9 cellular contexts compared by ENCODE assay signal in the genomic region with DNA sequence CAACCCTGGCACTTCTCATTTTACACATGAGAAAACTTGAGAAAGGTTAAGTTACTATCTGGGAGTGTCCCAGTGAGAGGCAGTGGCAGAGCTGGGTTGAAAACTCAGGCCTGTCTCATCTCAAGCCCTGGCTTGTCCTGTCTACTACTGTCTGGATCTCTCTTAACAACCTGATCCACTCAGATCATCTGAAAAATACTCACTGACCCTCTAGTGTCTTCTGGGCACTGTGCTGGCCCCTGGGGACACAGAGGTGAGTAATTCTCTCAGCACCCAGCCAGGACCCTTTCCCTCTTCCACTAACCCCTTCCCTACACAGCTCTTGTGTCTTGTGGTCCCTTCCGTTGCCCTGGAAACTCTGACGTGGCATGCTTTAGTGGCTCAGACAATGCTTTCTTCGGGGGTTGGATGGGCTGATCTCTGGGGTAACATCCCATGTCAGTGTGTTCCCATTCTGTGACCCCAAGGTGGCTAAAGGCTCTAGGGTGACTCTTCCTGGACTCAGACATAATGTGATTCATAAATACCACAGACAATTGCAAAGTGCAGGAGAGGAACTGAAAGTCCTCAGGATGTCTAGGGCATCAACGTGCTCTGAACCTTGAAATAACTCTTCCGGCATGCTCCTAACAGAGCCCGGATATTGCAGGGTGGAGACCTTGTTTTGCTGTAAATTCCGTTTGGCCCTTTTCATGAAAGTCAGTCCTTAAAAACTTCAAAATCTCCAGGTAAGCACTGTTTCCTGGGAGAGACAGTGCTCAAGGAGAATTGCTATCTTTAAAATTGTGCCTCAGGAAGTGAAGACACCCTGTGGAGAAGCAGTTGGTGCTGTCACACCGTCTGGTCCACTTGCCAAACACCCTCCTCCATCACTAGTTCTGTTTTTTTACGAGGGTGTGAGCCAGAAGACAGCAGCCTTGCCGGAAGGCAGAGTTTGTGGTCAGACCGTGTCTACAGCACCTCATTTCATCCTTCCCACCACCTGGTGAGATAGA. TPM values are rescaled to one million over a fixed set of nuclear protein-coding genes. Genes with fewer than 3 reads are reported as not detected.
DNase-seq lines count a peak whose midpoint lies in the region; ATAC-seq, FAIRE-seq and TF ChIP-seq lines count a peak whose summit lies in the region.
"Had no signal": no experiment of that assay in that cellular context is flagged by ENCODE, and none has a peak within 500 bp of the region (broad histone marks: within the 10 kb centered on the region; RNA-seq: fewer than 3 reads in every experiment).

No MANE protein-coding gene starts in this region.

- DNase-seq in GF-D8 (lab: John Stamatoyannopoulos, UW) = peak; percentile 88
- DNase-seq in activated CD8-positive, alpha-beta memory T cell treated with anti-CD3 and anti-CD28 coated beads for 4 hours (ENCODE audit: low read depth in 2 of 2) = peak; percentile 50 to 58
- peak; percentile 65 for DNase-seq in lower lobe of right lung
- DNase-seq in testis = no peak
- DNase-seq in NCI-H1417 treated with DMSO at 0.1 percent for 48 hours (lab: John Stamatoyannopoulos, UW) = no peak
- DNase-seq in HTR-8/SVneo (ENCODE audit: insufficient read length, low spot score) = no peak

- no peak for FAIRE-seq in HTR-8/SVneo (lab: Jason Lieb, UNC)
- FAIRE-seq: H1 had no signal

- H3K9me3 ChIP-seq in KOPT-K1 (ENCODE audit: insufficient read depth, low read length, poor library complexity, severe bottlenecking) (peaks cover 6% of the 10 kb centered on the region), lower lobe of right lung (no peaks in the 10 kb centered on the region), testis (no peaks in the 10 kb centered on the region)

- no peak for TF ChIP-seq POLR2A in testis (IDR thresholded peaks at IDR 0.05)

- H3K4me1 ChIP-seq in lower lobe of right lung (peaks cover 13% of the 10 kb centered on the region), testis (peaks cover 21% of the 10 kb centered on the region)

- intact Hi-C loops in lower lobe of right lung (cut with DNase I) (no loop called here), testis (cut with DNase I; ENCODE audit: low total_unique reads) (no loop called here)

- H3K27ac ChIP-seq in KOPT-K1 (ENCODE audit: low read depth, low read length, poor library complexity, severe bottlenecking) (peak overlapping the region; percentile 64), lower lobe of right lung (peak overlapping the region; percentile 63), testis (peak overlapping the region; percentile 46 to 54)

- H3K27me3 ChIP-seq in lower lobe of right lung (ENCODE audit: low read depth) (peaks cover 25% of the 10 kb centered on the region), testis (no peaks in the 10 kb centered on the region)

- TF ChIP-seq CTCF in lower lobe of right lung (IDR thresholded peaks at IDR 0.05) = no peak
- no peak for TF ChIP-seq CTCF in testis (IDR thresholded peaks at IDR 0.05)

- H3K4me3 ChIP-seq in lower lobe of right lung = no peak overlapping the region
- no peak overlapping the region for H3K4me3 ChIP-seq in testis

- WGBS in testis, 2 donors = 47 to 53% methylated on average over 10 to 11 of the region's 11 CpGs

- H3K36me3 ChIP-seq in KOPT-K1 (ENCODE audit: insufficient read depth, low read length) (no peaks in the 10 kb centered on the region), lower lobe of right lung (no peaks in the 10 kb centered on the region), testis (ENCODE audit: low read depth, missing control alignments) (no peaks in the 10 kb centered on the region)

- ATAC-seq in GM21526 (IDR thresholded peaks at IDR 0.05; ENCODE audit: low FRiP score, unreplicated experiment) (peak; percentile 76), lower lobe of right lung (peak; percentile 60 to 68)

RNA-seq across cellular contexts. Expression of gene SHISAL2A, which starts 4.0 kb away (rescaled TPM):
- total RNA-seq in lower lobe of right lung = 1.6 TPM
- total RNA-seq in testis = 1 to 10 TPM; 4.8 to 5.0 TPM
- 2.2 TPM for polyA plus RNA-seq in testis (ENCODE audit: insufficient read depth, low read depth, low replicate concordance)

RNA-seq across cellular contexts. Expression of gene GPX7, which starts 34.8 kb away (rescaled TPM):
- total RNA-seq in lower lobe of right lung = 4.3 TPM
- total RNA-seq in testis = 10 to 100 TPM; 23.2 to 26.6 TPM
- 14.5 TPM for polyA plus RNA-seq in testis (ENCODE audit: insufficient read depth, low read depth, low replicate concordance)

Comparison
In these comparisons a context has a peak if more than half of its experiments do, and no peak if none do; other contexts are left out.
1. DNase-seq: peak in GF-D8 (single experiment), activated CD8-positive, alpha-beta memory T cell treated with anti-CD3 and anti-CD28 coated beads for 4 hours (2 of 2) and lower lobe of right lung (single experiment); none in testis (single experiment), NCI-H1417 treated with DMSO at 0.1 percent for 48 hours (single experiment) and HTR-8/SVneo (single experiment).
2. Peak in every context shown above with its lines, with median percentiles within 50 percentile points of each other: H3K27ac ChIP-seq.